Comparison of ENCODE assay signal across 13 cellular contexts in genomic region chr15:50505656-50506055, GRCh38. TPM values are rescaled to one million over a fixed set of nuclear protein-coding genes. Genes with fewer than 3 reads are reported as not detected.
"Had no signal": no experiment of that assay in that cellular context is flagged by ENCODE, and none has a peak within 500 bp of the region (broad histone marks: within the 10 kb centered on the region; RNA-seq: fewer than 3 reads in every experiment).

No MANE protein-coding gene starts in this region.

RNA-seq across cellular contexts. Expression of gene USP50, which starts 40.8 kb away (rescaled TPM):
- total RNA-seq: endothelial cell of umbilical vein; epithelial cell of proximal tubule; esophagus muscularis mucosa; foreskin keratinocyte; hepatocyte; left colon; myocyte; naive thymus-derived CD8-positive, alpha-beta T cell; right atrium auricular region; smooth muscle cell; thoracic aorta had no signal
- polyA plus RNA-seq: endothelial cell of umbilical vein, foreskin keratinocyte, heart left ventricle, lung, smooth muscle cell had no signal
